ENCODE assay signal across 11 cellular contexts in the genomic region with DNA sequence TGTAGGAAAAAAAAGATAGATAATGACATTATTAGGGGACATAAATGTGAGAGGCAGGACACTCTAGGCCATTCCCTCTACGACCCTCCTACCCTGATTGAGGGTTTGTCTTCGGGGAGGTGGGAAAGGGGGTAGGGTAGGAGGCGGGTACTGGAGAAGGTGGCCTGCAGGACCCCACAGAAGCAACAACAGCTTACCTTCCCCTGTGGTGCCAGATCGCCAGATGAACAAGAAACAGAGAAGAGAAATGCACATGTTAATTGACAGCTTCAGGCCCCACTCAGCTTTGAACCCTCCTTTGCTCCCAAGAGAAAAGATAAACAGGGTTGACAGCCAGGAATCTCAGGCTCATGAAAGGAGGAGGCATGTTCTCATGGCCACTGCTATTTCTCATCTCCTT. TPM values are rescaled to one million over a fixed set of nuclear protein-coding genes. Genes with fewer than 3 reads are reported as not detected.
DNase-seq lines count a peak whose midpoint lies in the region; ATAC-seq, FAIRE-seq and TF ChIP-seq lines count a peak whose summit lies in the region.
"Had no signal": no experiment of that assay in that cellular context is flagged by ENCODE, and none has a peak within 500 bp of the region (broad histone marks: within the 10 kb centered on the region; RNA-seq: fewer than 3 reads in every experiment).

No MANE protein-coding gene starts in this region.

- peaks cover 9% of the 10 kb centered on the region; the same call in 1 of the 2 replicates for H4K20me1 ChIP-seq in BLaER1
- peaks cover 7% of the 10 kb centered on the region; the same call in 1 of the 2 replicates for H4K20me1 ChIP-seq in GM23338 (replicated peaks; ENCODE audit: insufficient read depth)

- H3K9me3 ChIP-seq in BLaER1: no peaks in the 10 kb centered on the region

- DNase-seq in GM23338 (ENCODE audit: low spot score) (no peak), natural killer cell (no peak), GOT3 (lab: John Stamatoyannopoulos, UW) (no peak), urothelium cell line (ENCODE audit: low spot score) (no peak)
- DNase-seq in activated naive CD8-positive, alpha-beta T cell treated with anti-CD3 and anti-CD28 coated beads for 36 hours: no peak

- H3K9me2 ChIP-seq in GM23338 (ENCODE audit: insufficient read depth): no peaks in the 10 kb centered on the region

- H3K36me3 ChIP-seq in BLaER1: peaks cover 61% of the 10 kb centered on the region
- peaks cover 31% of the 10 kb centered on the region for H3K36me3 ChIP-seq in GM23338 (ENCODE audit: insufficient read depth)

- H3K27me3 Mint-ChIP-seq in GM23338 (ENCODE audit: insufficient read depth, low read depth, poor library complexity) (peaks cover 25% of the 10 kb centered on the region), natural killer cell (ENCODE audit: low read depth in 2 of 2) (no peaks in the 10 kb centered on the region)
- no peaks in the 10 kb centered on the region for H3K27me3 Mint-ChIP-seq in activated naive CD8-positive, alpha-beta T cell treated with anti-CD3 and anti-CD28 coated beads for 36 hours
- H3K27me3 Mint-ChIP-seq: IgD-negative memory B cell had no signal

- intact Hi-C loops in natural killer cell (cut with micrococcal nuclease): loop anchor here (1.0 kb wide), 2 partner anchors 21 to 41 kb away; partner anchors contain the start of gene C12orf57

- TF ChIP-seq CTCF in GM23338 (conservative IDR thresholded peaks at IDR 0.05; ENCODE audit: low read depth in 2 of 2) (no peak), natural killer cell (IDR thresholded peaks at IDR 0.05) (no peak)

- ATAC-seq in GM23338: no peak
- ATAC-seq in natural killer cell: no peak
- ATAC-seq in HG03097 (IDR thresholded peaks at IDR 0.05; ENCODE audit: low FRiP score, unreplicated experiment): no peak
- ATAC-seq in GM21619 (IDR thresholded peaks at IDR 0.05; ENCODE audit: unreplicated experiment): no peak

- H3K27ac Mint-ChIP-seq in GM23338 (peak overlapping the region; percentile 93), natural killer cell (peak overlapping the region; percentile 80 to 82)
- H3K27ac Mint-ChIP-seq in activated naive CD8-positive, alpha-beta T cell treated with anti-CD3 and anti-CD28 coated beads for 36 hours: peak overlapping the region; percentile 98

- FAIRE-seq in urothelium cell line (lab: Jason Lieb, UNC): no peak

- H3K4me1 Mint-ChIP-seq in GM23338: peaks cover 55% of the 10 kb centered on the region
- peaks cover 63% of the 10 kb centered on the region for H3K4me1 Mint-ChIP-seq in activated naive CD8-positive, alpha-beta T cell treated with anti-CD3 and anti-CD28 coated beads for 36 hours
- peaks cover 30 to 39% of the 10 kb centered on the region in 2 donors for H3K4me1 Mint-ChIP-seq in natural killer cell

- H3K4me3 ChIP-seq in BLaER1 (no peak overlapping the region), GM23338 (no peak overlapping the region)

- peaks cover 48% of the 10 kb centered on the region for H3K79me2 ChIP-seq in GM23338 (replicated peaks; ENCODE audit: insufficient read depth)

- peak overlapping the region; percentile 36; the same call in 1 of the 2 replicates for H3K9ac ChIP-seq in BLaER1

- H3F3A ChIP-seq in GM23338 (replicated peaks; ENCODE audit: low read depth): peaks cover 65% of the 10 kb centered on the region

- H3K36me3 Mint-ChIP-seq in GM23338 (ENCODE audit: low read depth) (peaks cover 62% of the 10 kb centered on the region), natural killer cell (peaks cover 6% of the 10 kb centered on the region)
- peaks cover 56% of the 10 kb centered on the region for H3K36me3 Mint-ChIP-seq in activated naive CD8-positive, alpha-beta T cell treated with anti-CD3 and anti-CD28 coated beads for 36 hours

- H3K4me3 Mint-ChIP-seq in GM23338 (no peak overlapping the region; the same call in 2 of the 3 replicates), natural killer cell (no peak overlapping the region)
- H3K4me3 Mint-ChIP-seq in activated naive CD8-positive, alpha-beta T cell treated with anti-CD3 and anti-CD28 coated beads for 36 hours: peak overlapping the region; percentile 54

- H3K4me2 ChIP-seq in BLaER1: peak overlapping the region; percentile 46; the same call in 1 of the 2 replicates
- no peak overlapping the region for H3K4me2 ChIP-seq in GM23338

- H3K27me3 ChIP-seq in BLaER1: no peaks in the 10 kb centered on the region
- H3K27me3 ChIP-seq in GM23338 (ENCODE audit: insufficient read depth): no peaks in the 10 kb centered on the region
- H3K27me3 ChIP-seq: foreskin keratinocyte had no signal

- no peak overlapping the region for H2AFZ ChIP-seq in GM23338

- H3K4me1 ChIP-seq in BLaER1 (peaks cover 76% of the 10 kb centered on the region), GM23338 (ENCODE audit: insufficient read depth) (peaks cover 45% of the 10 kb centered on the region)

- H3K9me3 Mint-ChIP-seq in GM23338 (no peaks in the 10 kb centered on the region; the same call in 2 of the 3 replicates), natural killer cell (no peaks in the 10 kb centered on the region)
- H3K9me3 Mint-ChIP-seq in activated naive CD8-positive, alpha-beta T cell treated with anti-CD3 and anti-CD28 coated beads for 36 hours: no peaks in the 10 kb centered on the region
- H3K9me3 Mint-ChIP-seq: IgD-negative memory B cell had no signal

- H3K27ac ChIP-seq in BLaER1 (0 out of 2 replicates have a peak overlapping the region, but pooled peaks have one; percentile 53), GM23338 (ENCODE audit: low read depth) (peak overlapping the region; percentile 27; the same call in 1 of the 2 replicates)
- H3K27ac ChIP-seq: foreskin keratinocyte had no signal

TF ChIP-seq in GM23338, 12 proteins besides CTCF, POLR2A, EP300 and RAD21:
- TF ChIP-seq POLR2AphosphoS5 (IDR thresholded peaks at IDR 0.05; ENCODE audit: low read depth) (peak; percentile 35; the same call in 1 of the 2 replicates), ETS1 (IDR thresholded peaks at IDR 0.05) (no peak)

RNA-seq across cellular contexts. Expression of gene PHB2, which starts 4.8 kb away (rescaled TPM):
- 378 and 416 TPM in 2 replicates for total RNA-seq in GM23338 (2014; rRNA removed; shearing (Covaris generic))
- 224 and 238 TPM in 2 replicates for polyA plus RNA-seq in GM23338 (2016; fragmentation: Nextera tagmentation; extraction: Ambion mirVana)
- total RNA-seq in activated naive CD8-positive, alpha-beta T cell treated with anti-CD3 and anti-CD28 coated beads for 36 hours: 100 to 1,000 TPM; 556 to 557 TPM
- 100 to 1,000 TPM; 123 to 133 (median 127) TPM for total RNA-seq in natural killer cell

RNA-seq across cellular contexts. Expression of gene EMG1, which starts 5.0 kb away (rescaled TPM):
- 66.7 and 71.7 TPM in 2 replicates for total RNA-seq in GM23338 (2014; rRNA removed; shearing (Covaris generic))
- 157 and 160 TPM in 2 replicates for polyA plus RNA-seq in GM23338 (2016; fragmentation: Nextera tagmentation; extraction: Ambion mirVana)
- 100 to 1,000 TPM; 130 to 140 TPM for total RNA-seq in activated naive CD8-positive, alpha-beta T cell treated with anti-CD3 and anti-CD28 coated beads for 36 hours
- total RNA-seq in natural killer cell: 10 to 100 TPM; 22.1 to 30.4 (median 23.3) TPM

RNA-seq across cellular contexts. Expression of gene PTPN6, which starts 14.6 kb away (rescaled TPM):
- total RNA-seq in GM23338 (2014; rRNA removed; shearing (Covaris generic)): 24.7 and 25.3 TPM in 2 replicates
- polyA plus RNA-seq in GM23338 (2016; fragmentation: Nextera tagmentation; extraction: Ambion mirVana): 35.4 and 40.6 TPM in 2 replicates
- 100 to 1,000 TPM; 457 to 467 TPM for total RNA-seq in activated naive CD8-positive, alpha-beta T cell treated with anti-CD3 and anti-CD28 coated beads for 36 hours
- 100 to 1,000 TPM; 279 to 357 (median 312) TPM for total RNA-seq in natural killer cell

RNA-seq across cellular contexts. Expression of gene C12orf57, which starts 21.9 kb away (rescaled TPM):
- 186 and 204 TPM in 2 replicates for total RNA-seq in GM23338 (2014; rRNA removed; shearing (Covaris generic))
- polyA plus RNA-seq in GM23338 (2016; fragmentation: Nextera tagmentation; extraction: Ambion mirVana): 262 and 285 TPM in 2 replicates
- 100 to 1,000 TPM; 203 to 208 TPM for total RNA-seq in activated naive CD8-positive, alpha-beta T cell treated with anti-CD3 and anti-CD28 coated beads for 36 hours
- total RNA-seq in natural killer cell: 100 to 1,000 TPM; 125 to 157 (median 126) TPM

RNA-seq across cellular contexts. Expression of gene RNU7-1, which starts 22.1 kb away (rescaled TPM):
- not detected in 2 replicates for total RNA-seq in GM23338 (2014; rRNA removed; shearing (Covaris generic))
- not detected in 2 replicates for polyA plus RNA-seq in GM23338 (2016; fragmentation: Nextera tagmentation; extraction: Ambion mirVana)
- total RNA-seq in activated naive CD8-positive, alpha-beta T cell treated with anti-CD3 and anti-CD28 coated beads for 36 hours: not detected
- not detected for total RNA-seq in natural killer cell
- total RNA-seq: foreskin keratinocyte, mononuclear cell had no signal
- polyA plus RNA-seq: foreskin keratinocyte, IgD-negative memory B cell had no signal

Comparison
In these comparisons a context has a peak if more than half of its experiments do, and no peak if none do; other contexts are left out.
1. RNA of gene PTPN6, which starts 14.6 kb away (total RNA-seq): 457 to 467 TPM in activated naive CD8-positive, alpha-beta T cell treated with anti-CD3 and anti-CD28 coated beads for 36 hours and 279 to 357 TPM in natural killer cell; 24.7 to 25.3 TPM in GM23338; every median in the first group is over 10 times any median in the second.
2. Peak in every context shown above with its lines, with median percentiles within 50 percentile points of each other: H3K27ac Mint-ChIP-seq.